ENCODE assay signal across 19 cellular contexts in genomic region chr12:66881401-66881800, GRCh38.
A peak's percentile ranks its signal among the peaks of the same experiment; 100 is the strongest.
DNase-seq lines count a peak whose midpoint lies in the region; ATAC-seq and TF ChIP-seq lines count a peak whose summit lies in the region.
"Had no signal": no experiment of that assay in that cellular context is flagged by ENCODE, and none has a peak within 500 bp of the region (broad histone marks: within the 10 kb centered on the region; RNA-seq: fewer than 3 reads in every experiment).

No MANE protein-coding gene starts in this region.

- H3K27ac ChIP-seq in DOHH2 (ENCODE audit: low read depth, low read length) (no peak overlapping the region), Karpas-422 (ENCODE audit: low read length) (peak overlapping the region; percentile 93)
- H3K27ac ChIP-seq: BLaER1 treated with 17β-estradiol and CSF1 and Interleukin-3, amounts not matched to agents 10 nM and 100 nM; C4-2B had no signal

- H3K4me3 ChIP-seq in DOHH2 (ENCODE audit: low read length) = no peak overlapping the region
- H3K4me3 ChIP-seq in Karpas-422 (ENCODE audit: low read length) = peak overlapping the region; percentile 42
- H3K4me3 ChIP-seq: BLaER1 treated with 17β-estradiol and CSF1 and Interleukin-3, amounts not matched to agents 10 nM and 100 nM; GM12878 had no signal

- no peaks in the 10 kb centered on the region for H3K4me1 Mint-ChIP-seq in activated CD4-positive, alpha-beta memory T cell treated with anti-CD3 and anti-CD28 coated beads for 36 hours (ENCODE audit: low read depth)
- no peaks in the 10 kb centered on the region for H3K4me1 Mint-ChIP-seq in activated CD8-positive, alpha-beta memory T cell treated with anti-CD3 and anti-CD28 coated beads, Interleukin-2, amount 10 ng/mL, durations not matched to agents 7 days and 5 days
- H3K4me1 Mint-ChIP-seq: B cell had no signal

- no peak for ATAC-seq in activated CD8-positive, alpha-beta memory T cell treated with anti-CD3 and anti-CD28 coated beads, Interleukin-2, amount 10 ng/mL, durations not matched to agents 7 days and 5 days
- ATAC-seq: CD8-positive, alpha-beta T cell; GM12878 had no signal

- H3K27me3 ChIP-seq in DOHH2 (ENCODE audit: control insufficient read depth, low read length) = no peaks in the 10 kb centered on the region
- H3K27me3 ChIP-seq in Karpas-422 (ENCODE audit: low read length) = no peaks in the 10 kb centered on the region
- H3K27me3 ChIP-seq: BLaER1 treated with 17β-estradiol and CSF1 and Interleukin-3, amounts not matched to agents 10 nM and 100 nM had no signal

- H3K9me3 Mint-ChIP-seq in activated CD4-positive, alpha-beta memory T cell treated with anti-CD3 and anti-CD28 coated beads for 36 hours = no peaks in the 10 kb centered on the region
- no peaks in the 10 kb centered on the region for H3K9me3 Mint-ChIP-seq in activated CD8-positive, alpha-beta memory T cell treated with anti-CD3 and anti-CD28 coated beads, Interleukin-2, amount 10 ng/mL, durations not matched to agents 7 days and 5 days (ENCODE audit: low read depth)
- H3K9me3 Mint-ChIP-seq: CD4-positive, alpha-beta T cell; CD8-positive, alpha-beta T cell had no signal

- H3K9me2 ChIP-seq in DOHH2 (replicated peaks; ENCODE audit: control insufficient read depth, low read length) = no peaks in the 10 kb centered on the region
- H3K9me2 ChIP-seq in Karpas-422 (replicated peaks; ENCODE audit: insufficient read depth, low read length) = no peaks in the 10 kb centered on the region

- H3K27ac Mint-ChIP-seq in activated CD4-positive, alpha-beta memory T cell treated with anti-CD3 and anti-CD28 coated beads for 36 hours = no peak overlapping the region
- H3K27ac Mint-ChIP-seq in activated CD8-positive, alpha-beta memory T cell treated with anti-CD3 and anti-CD28 coated beads, Interleukin-2, amount 10 ng/mL, durations not matched to agents 7 days and 5 days = no peak overlapping the region
- H3K27ac Mint-ChIP-seq: B cell; CD4-positive, alpha-beta T cell; CD8-positive, alpha-beta T cell had no signal

- peaks cover 5% of the 10 kb centered on the region for H3K27me3 Mint-ChIP-seq in activated CD4-positive, alpha-beta memory T cell treated with anti-CD3 and anti-CD28 coated beads for 36 hours
- H3K27me3 Mint-ChIP-seq in activated CD8-positive, alpha-beta memory T cell treated with anti-CD3 and anti-CD28 coated beads, Interleukin-2, amount 10 ng/mL, durations not matched to agents 7 days and 5 days = peaks cover 7% of the 10 kb centered on the region
- H3K27me3 Mint-ChIP-seq: CD4-positive, alpha-beta T cell had no signal

- 0 out of 2 replicates have a peak overlapping the region, but pooled peaks have one; percentile 16 for H2AFZ ChIP-seq in Karpas-422 (ENCODE audit: low read length)

- 0 out of 2 replicates have a peak overlapping the region, but pooled peaks have one; percentile 6 for H3K4me2 ChIP-seq in DOHH2 (ENCODE audit: low read length)
- peak overlapping the region; percentile 81 for H3K4me2 ChIP-seq in Karpas-422 (ENCODE audit: low read depth, low read length, poor library complexity, severe bottlenecking)
- H3K4me2 ChIP-seq: BLaER1 treated with 17β-estradiol and CSF1 and Interleukin-3, amounts not matched to agents 10 nM and 100 nM had no signal

- H3K4me1 ChIP-seq in DOHH2 (ENCODE audit: control insufficient read depth, low read length) (peaks cover 57% of the 10 kb centered on the region), Karpas-422 (ENCODE audit: low read length) (peaks cover 68% of the 10 kb centered on the region)
- H3K4me1 ChIP-seq: Caco-2 had no signal

- TF ChIP-seq CTCF in DOHH2 (IDR thresholded peaks at IDR 0.05; ENCODE audit: low read depth, low read length, poor library complexity, severe bottlenecking) = no peak

- DNase-seq in Karpas-422 = no peak
- DNase-seq in left kidney (ENCODE audit: low read depth, low spot score) = peak; percentile 57
- DNase-seq in inferior parietal cortex (ENCODE audit: extremely low spot score) = no peak
- no peak for DNase-seq in activated CD4-positive, alpha-beta memory T cell treated with anti-CD3 and anti-CD28 coated beads for 36 hours
- no peak for DNase-seq in activated CD8-positive, alpha-beta memory T cell treated with anti-CD3 and anti-CD28 coated beads, Interleukin-2, amount 10 ng/mL, durations not matched to agents 7 days and 5 days
- DNase-seq: 8988T; ACHN; AML-193; Caco-2; Calu3; CD4-positive, alpha-beta T cell; CD8-positive, alpha-beta T cell; EL; GDM1 had no signal

- H3K79me2 ChIP-seq in DOHH2 (ENCODE audit: control insufficient read depth, low read length) (no peaks in the 10 kb centered on the region), Karpas-422 (ENCODE audit: low read length) (no peaks in the 10 kb centered on the region)

- H3K36me3 ChIP-seq in DOHH2 (ENCODE audit: control insufficient read depth, low read length) (no peaks in the 10 kb centered on the region), Karpas-422 (ENCODE audit: insufficient read depth, low read length) (no peaks in the 10 kb centered on the region)

- intact Hi-C loops in activated CD4-positive, alpha-beta memory T cell treated with anti-CD3 and anti-CD28 coated beads for 36 hours (cut with micrococcal nuclease) = no loop called here

- H3K4me3 Mint-ChIP-seq in activated CD4-positive, alpha-beta memory T cell treated with anti-CD3 and anti-CD28 coated beads for 36 hours = no peak overlapping the region
- H3K4me3 Mint-ChIP-seq in activated CD8-positive, alpha-beta memory T cell treated with anti-CD3 and anti-CD28 coated beads, Interleukin-2, amount 10 ng/mL, durations not matched to agents 7 days and 5 days = no peak overlapping the region
- H3K4me3 Mint-ChIP-seq: B cell; CD4-positive, alpha-beta T cell; CD8-positive, alpha-beta T cell had no signal

- peak overlapping the region; percentile 14; the same call in 1 of the 2 replicates for H3K9ac ChIP-seq in Karpas-422 (ENCODE audit: low read length)
- H3K9ac ChIP-seq: BLaER1 treated with 17β-estradiol and CSF1 and Interleukin-3, amounts not matched to agents 10 nM and 100 nM had no signal

- H3K9me3 ChIP-seq in DOHH2 (ENCODE audit: control insufficient read depth, insufficient read depth, low read length) = no peaks in the 10 kb centered on the region
- H3K9me3 ChIP-seq in Karpas-422 (ENCODE audit: low read length) = no peaks in the 10 kb centered on the region
- H3K9me3 ChIP-seq: BLaER1 treated with 17β-estradiol and CSF1 and Interleukin-3, amounts not matched to agents 10 nM and 100 nM; Caco-2 had no signal

- POLR2A ChIA-PET in activated CD4-positive, alpha-beta memory T cell treated with anti-CD3 and anti-CD28 coated beads for 36 hours (lab: Charles Lee) = interaction anchor here (0.6 kb wide), 1 partner anchor 111 kb away, joined by 5 read pairs; no protein-coding TSS in a partner anchor

- H3F3A ChIP-seq in DOHH2 (ENCODE audit: control insufficient read depth, insufficient read depth) = 0 out of 2 replicates have a peak, but pooled peaks cover 2% of the 10 kb centered on the region

- H3K36me3 Mint-ChIP-seq in activated CD4-positive, alpha-beta memory T cell treated with anti-CD3 and anti-CD28 coated beads for 36 hours = no peaks in the 10 kb centered on the region
- H3K36me3 Mint-ChIP-seq in activated CD8-positive, alpha-beta memory T cell treated with anti-CD3 and anti-CD28 coated beads, Interleukin-2, amount 10 ng/mL, durations not matched to agents 7 days and 5 days = no peaks in the 10 kb centered on the region
- H3K36me3 Mint-ChIP-seq: CD8-positive, alpha-beta T cell had no signal

- CTCF ChIA-PET in activated CD4-positive, alpha-beta memory T cell treated with anti-CD3 and anti-CD28 coated beads for 36 hours (lab: Charles Lee) = no interaction called here
- CTCF ChIA-PET in activated CD8-positive, alpha-beta memory T cell treated with anti-CD3 and anti-CD28 coated beads, Interleukin-2, amount 10 ng/mL, durations not matched to agents 7 days and 5 days (lab: Charles Lee) = no interaction called here

- no peaks in the 10 kb centered on the region for H4K20me1 ChIP-seq in DOHH2 (ENCODE audit: control insufficient read depth, insufficient read depth, low read depth, low read length)
- H4K20me1 ChIP-seq in Karpas-422 (ENCODE audit: insufficient read depth, low read depth, low read length) = no peaks in the 10 kb centered on the region
- H4K20me1 ChIP-seq: BLaER1 treated with 17β-estradiol and CSF1 and Interleukin-3, amounts not matched to agents 10 nM and 100 nM had no signal
